ENCODE assay signal across 19 cellular contexts in genomic region chr16:49112754-49113153, GRCh38.
"Had no signal": no experiment of that assay in that cellular context is flagged by ENCODE, and none has a peak within 500 bp of the region (broad histone marks: within the 10 kb centered on the region; RNA-seq: fewer than 3 reads in every experiment).

No MANE protein-coding gene starts in this region.

- DNase-seq: activated CD4-positive, alpha-beta T cell treated with anti-CD3 and anti-CD28 coated beads, Interleukin-2, amount 50 U/mL, for 4 hours; activated CD4-positive, CD25-positive, alpha-beta regulatory T cell treated with anti-CD3 and anti-CD28 coated beads, Interleukin-2, amount 50 U/mL, for 72 hours; activated naive CD4-positive, alpha-beta T cell; activated naive CD8-positive, alpha-beta T cell treated with anti-CD3 and anti-CD28 coated beads for 36 hours; amniotic stem cell; colonic mucosa; foreskin melanocyte; kidney glomerular epithelial cell; mesenchymal stem cell; naive thymus-derived CD8-positive, alpha-beta T cell; retina; stimulated activated naive CD8-positive, alpha-beta T cell treated with anti-CD3 and anti-CD28 coated beads, Interleukin-15, Interleukin-2, amounts not matched to agents 100 U/mL and 50 U/mL, for 24 hours; SW 1271; T-helper 2 cell had no signal

- H3K27me3 Mint-ChIP-seq: activated naive CD8-positive, alpha-beta T cell treated with anti-CD3 and anti-CD28 coated beads for 36 hours had no signal

- H3K9me3 Mint-ChIP-seq: activated naive CD8-positive, alpha-beta T cell treated with anti-CD3 and anti-CD28 coated beads for 36 hours had no signal

- H2AFZ ChIP-seq: parathyroid adenoma had no signal

- H3K36me3 ChIP-seq: colonic mucosa, neutrophil, tibial nerve had no signal

- H3K4me3 Mint-ChIP-seq: activated naive CD8-positive, alpha-beta T cell treated with anti-CD3 and anti-CD28 coated beads for 36 hours; naive thymus-derived CD8-positive, alpha-beta T cell had no signal

- H3K4me1 Mint-ChIP-seq: activated naive CD8-positive, alpha-beta T cell treated with anti-CD3 and anti-CD28 coated beads for 36 hours had no signal

- ATAC-seq: naive thymus-derived CD8-positive, alpha-beta T cell; stimulated activated naive CD8-positive, alpha-beta T cell treated with anti-CD3 and anti-CD28 coated beads, Interleukin-15, Interleukin-2, amounts not matched to agents 100 U/mL and 50 U/mL, for 24 hours had no signal

- H3K27me3 ChIP-seq: colonic mucosa, neutrophil, tibial nerve had no signal

- H3K4me3 ChIP-seq: colonic mucosa, skin epidermis, tibial nerve had no signal

- H3K9me3 ChIP-seq: colonic mucosa, neutrophil, tibial nerve had no signal

- H3K9ac ChIP-seq: parathyroid adenoma had no signal

- H3K4me1 ChIP-seq: colonic mucosa, parathyroid adenoma, tibial nerve had no signal

- H3K36me3 Mint-ChIP-seq: activated naive CD8-positive, alpha-beta T cell treated with anti-CD3 and anti-CD28 coated beads for 36 hours; naive thymus-derived CD8-positive, alpha-beta T cell had no signal

- H3K27ac Mint-ChIP-seq: activated naive CD8-positive, alpha-beta T cell treated with anti-CD3 and anti-CD28 coated beads for 36 hours; naive thymus-derived CD8-positive, alpha-beta T cell had no signal

- H3K27ac ChIP-seq: colonic mucosa, neutrophil, parathyroid adenoma, skin epidermis, tibial nerve, VCaP had no signal
